In the genomic region with DNA sequence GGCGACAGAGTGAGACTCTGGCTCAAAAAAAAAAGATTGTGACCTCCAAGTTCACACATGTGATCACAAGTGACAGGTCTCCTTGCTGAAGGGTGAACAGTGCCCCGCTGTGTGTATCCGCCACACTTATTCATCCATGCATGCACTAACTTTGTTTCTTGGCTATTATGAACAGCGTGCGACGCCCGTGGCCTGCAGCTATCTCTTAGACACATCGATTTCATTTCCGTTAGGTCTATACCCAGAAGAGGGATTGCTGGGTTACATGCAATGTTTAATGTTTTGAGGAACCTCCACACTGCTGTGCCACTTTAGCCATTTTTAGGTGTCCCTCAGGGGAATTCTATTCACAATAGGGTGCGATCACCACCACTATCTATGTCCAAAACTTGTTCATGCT, we compare ENCODE assay signal across 1 cellular context.
TF ChIP-seq lines count a peak whose summit lies in the region.

No MANE protein-coding gene starts in this region.

TF ChIP-seq in WTC11, 78 proteins besides CTCF, POLR2A, EP300 and RAD21 (continued from another document):
- TF ChIP-seq, protein P1, sequence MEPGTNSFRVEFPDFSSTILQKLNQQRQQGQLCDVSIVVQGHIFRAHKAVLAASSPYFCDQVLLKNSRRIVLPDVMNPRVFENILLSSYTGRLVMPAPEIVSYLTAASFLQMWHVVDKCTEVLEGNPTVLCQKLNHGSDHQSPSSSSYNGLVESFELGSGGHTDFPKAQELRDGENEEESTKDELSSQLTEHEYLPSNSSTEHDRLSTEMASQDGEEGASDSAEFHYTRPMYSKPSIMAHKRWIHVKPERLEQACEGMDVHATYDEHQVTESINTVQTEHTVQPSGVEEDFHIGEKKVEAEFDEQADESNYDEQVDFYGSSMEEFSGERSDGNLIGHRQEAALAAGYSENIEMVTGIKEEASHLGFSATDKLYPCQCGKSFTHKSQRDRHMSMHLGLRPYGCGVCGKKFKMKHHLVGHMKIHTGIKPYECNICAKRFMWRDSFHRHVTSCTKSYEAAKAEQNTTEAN (CRISPR knock-in tag; IDR thresholded peaks at IDR 0.05), result no peak
- no peak for TF ChIP-seq NR1H2 (CRISPR knock-in tag; IDR thresholded peaks at IDR 0.05)
- TF ChIP-seq, protein P2, sequence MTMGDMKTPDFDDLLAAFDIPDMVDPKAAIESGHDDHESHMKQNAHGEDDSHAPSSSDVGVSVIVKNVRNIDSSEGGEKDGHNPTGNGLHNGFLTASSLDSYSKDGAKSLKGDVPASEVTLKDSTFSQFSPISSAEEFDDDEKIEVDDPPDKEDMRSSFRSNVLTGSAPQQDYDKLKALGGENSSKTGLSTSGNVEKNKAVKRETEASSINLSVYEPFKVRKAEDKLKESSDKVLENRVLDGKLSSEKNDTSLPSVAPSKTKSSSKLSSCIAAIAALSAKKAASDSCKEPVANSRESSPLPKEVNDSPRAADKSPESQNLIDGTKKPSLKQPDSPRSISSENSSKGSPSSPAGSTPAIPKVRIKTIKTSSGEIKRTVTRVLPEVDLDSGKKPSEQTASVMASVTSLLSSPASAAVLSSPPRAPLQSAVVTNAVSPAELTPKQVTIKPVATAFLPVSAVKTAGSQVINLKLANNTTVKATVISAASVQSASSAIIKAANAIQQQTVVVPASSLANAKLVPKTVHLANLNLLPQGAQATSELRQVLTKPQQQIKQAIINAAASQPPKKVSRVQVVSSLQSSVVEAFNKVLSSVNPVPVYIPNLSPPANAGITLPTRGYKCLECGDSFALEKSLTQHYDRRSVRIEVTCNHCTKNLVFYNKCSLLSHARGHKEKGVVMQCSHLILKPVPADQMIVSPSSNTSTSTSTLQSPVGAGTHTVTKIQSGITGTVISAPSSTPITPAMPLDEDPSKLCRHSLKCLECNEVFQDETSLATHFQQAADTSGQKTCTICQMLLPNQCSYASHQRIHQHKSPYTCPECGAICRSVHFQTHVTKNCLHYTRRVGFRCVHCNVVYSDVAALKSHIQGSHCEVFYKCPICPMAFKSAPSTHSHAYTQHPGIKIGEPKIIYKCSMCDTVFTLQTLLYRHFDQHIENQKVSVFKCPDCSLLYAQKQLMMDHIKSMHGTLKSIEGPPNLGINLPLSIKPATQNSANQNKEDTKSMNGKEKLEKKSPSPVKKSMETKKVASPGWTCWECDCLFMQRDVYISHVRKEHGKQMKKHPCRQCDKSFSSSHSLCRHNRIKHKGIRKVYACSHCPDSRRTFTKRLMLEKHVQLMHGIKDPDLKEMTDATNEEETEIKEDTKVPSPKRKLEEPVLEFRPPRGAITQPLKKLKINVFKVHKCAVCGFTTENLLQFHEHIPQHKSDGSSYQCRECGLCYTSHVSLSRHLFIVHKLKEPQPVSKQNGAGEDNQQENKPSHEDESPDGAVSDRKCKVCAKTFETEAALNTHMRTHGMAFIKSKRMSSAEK (CRISPR knock-in tag; IDR thresholded peaks at IDR 0.05; ENCODE audit: borderline replicate concordance), result no peak
- TF ChIP-seq, protein P3, sequence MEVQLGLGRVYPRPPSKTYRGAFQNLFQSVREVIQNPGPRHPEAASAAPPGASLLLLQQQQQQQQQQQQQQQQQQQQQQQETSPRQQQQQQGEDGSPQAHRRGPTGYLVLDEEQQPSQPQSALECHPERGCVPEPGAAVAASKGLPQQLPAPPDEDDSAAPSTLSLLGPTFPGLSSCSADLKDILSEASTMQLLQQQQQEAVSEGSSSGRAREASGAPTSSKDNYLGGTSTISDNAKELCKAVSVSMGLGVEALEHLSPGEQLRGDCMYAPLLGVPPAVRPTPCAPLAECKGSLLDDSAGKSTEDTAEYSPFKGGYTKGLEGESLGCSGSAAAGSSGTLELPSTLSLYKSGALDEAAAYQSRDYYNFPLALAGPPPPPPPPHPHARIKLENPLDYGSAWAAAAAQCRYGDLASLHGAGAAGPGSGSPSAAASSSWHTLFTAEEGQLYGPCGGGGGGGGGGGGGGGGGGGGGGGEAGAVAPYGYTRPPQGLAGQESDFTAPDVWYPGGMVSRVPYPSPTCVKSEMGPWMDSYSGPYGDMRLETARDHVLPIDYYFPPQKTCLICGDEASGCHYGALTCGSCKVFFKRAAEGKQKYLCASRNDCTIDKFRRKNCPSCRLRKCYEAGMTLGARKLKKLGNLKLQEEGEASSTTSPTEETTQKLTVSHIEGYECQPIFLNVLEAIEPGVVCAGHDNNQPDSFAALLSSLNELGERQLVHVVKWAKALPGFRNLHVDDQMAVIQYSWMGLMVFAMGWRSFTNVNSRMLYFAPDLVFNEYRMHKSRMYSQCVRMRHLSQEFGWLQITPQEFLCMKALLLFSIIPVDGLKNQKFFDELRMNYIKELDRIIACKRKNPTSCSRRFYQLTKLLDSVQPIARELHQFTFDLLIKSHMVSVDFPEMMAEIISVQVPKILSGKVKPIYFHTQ (CRISPR knock-in tag; IDR thresholded peaks at IDR 0.05), result no peak
- TF ChIP-seq, protein P4, sequence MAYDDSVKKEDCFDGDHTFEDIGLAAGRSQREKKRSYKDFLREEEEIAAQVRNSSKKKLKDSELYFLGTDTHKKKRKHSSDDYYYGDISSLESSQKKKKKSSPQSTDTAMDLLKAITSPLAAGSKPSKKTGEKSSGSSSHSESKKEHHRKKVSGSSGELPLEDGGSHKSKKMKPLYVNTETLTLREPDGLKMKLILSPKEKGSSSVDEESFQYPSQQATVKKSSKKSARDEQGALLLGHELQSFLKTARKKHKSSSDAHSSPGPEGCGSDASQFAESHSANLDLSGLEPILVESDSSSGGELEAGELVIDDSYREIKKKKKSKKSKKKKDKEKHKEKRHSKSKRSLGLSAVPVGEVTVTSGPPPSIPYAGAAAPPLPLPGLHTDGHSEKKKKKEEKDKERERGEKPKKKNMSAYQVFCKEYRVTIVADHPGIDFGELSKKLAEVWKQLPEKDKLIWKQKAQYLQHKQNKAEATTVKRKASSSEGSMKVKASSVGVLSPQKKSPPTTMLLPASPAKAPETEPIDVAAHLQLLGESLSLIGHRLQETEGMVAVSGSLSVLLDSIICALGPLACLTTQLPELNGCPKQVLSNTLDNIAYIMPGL (CRISPR knock-in tag; IDR thresholded peaks at IDR 0.05), result no peak
- no peak for TF ChIP-seq RELA (CRISPR knock-in tag; IDR thresholded peaks at IDR 0.05; ENCODE audit: borderline replicate concordance)
- TF ChIP-seq OVOL2 (CRISPR knock-in tag; IDR thresholded peaks at IDR 0.05; ENCODE audit: borderline replicate concordance), result no peak
- no peak for TF ChIP-seq FOXJ3 (CRISPR knock-in tag; IDR thresholded peaks at IDR 0.05; ENCODE audit: borderline replicate concordance)
- TF ChIP-seq, protein P5, sequence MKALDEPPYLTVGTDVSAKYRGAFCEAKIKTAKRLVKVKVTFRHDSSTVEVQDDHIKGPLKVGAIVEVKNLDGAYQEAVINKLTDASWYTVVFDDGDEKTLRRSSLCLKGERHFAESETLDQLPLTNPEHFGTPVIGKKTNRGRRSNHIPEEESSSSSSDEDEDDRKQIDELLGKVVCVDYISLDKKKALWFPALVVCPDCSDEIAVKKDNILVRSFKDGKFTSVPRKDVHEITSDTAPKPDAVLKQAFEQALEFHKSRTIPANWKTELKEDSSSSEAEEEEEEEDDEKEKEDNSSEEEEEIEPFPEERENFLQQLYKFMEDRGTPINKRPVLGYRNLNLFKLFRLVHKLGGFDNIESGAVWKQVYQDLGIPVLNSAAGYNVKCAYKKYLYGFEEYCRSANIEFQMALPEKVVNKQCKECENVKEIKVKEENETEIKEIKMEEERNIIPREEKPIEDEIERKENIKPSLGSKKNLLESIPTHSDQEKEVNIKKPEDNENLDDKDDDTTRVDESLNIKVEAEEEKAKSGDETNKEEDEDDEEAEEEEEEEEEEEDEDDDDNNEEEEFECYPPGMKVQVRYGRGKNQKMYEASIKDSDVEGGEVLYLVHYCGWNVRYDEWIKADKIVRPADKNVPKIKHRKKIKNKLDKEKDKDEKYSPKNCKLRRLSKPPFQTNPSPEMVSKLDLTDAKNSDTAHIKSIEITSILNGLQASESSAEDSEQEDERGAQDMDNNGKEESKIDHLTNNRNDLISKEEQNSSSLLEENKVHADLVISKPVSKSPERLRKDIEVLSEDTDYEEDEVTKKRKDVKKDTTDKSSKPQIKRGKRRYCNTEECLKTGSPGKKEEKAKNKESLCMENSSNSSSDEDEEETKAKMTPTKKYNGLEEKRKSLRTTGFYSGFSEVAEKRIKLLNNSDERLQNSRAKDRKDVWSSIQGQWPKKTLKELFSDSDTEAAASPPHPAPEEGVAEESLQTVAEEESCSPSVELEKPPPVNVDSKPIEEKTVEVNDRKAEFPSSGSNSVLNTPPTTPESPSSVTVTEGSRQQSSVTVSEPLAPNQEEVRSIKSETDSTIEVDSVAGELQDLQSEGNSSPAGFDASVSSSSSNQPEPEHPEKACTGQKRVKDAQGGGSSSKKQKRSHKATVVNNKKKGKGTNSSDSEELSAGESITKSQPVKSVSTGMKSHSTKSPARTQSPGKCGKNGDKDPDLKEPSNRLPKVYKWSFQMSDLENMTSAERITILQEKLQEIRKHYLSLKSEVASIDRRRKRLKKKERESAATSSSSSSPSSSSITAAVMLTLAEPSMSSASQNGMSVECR (CRISPR knock-in tag; IDR thresholded peaks at IDR 0.05; ENCODE audit: borderline replicate concordance), result no peak
- no peak for TF ChIP-seq CREB1 (CRISPR knock-in tag; IDR thresholded peaks at IDR 0.05)
- TF ChIP-seq NFATC4 (CRISPR knock-in tag; IDR thresholded peaks at IDR 0.05), result no peak
- no peak for TF ChIP-seq HMGA2 (CRISPR knock-in tag; IDR thresholded peaks at IDR 0.05)
- no peak for TF ChIP-seq FOXP1 (CRISPR knock-in tag; IDR thresholded peaks at IDR 0.05; ENCODE audit: borderline replicate concordance)
- no peak for TF ChIP-seq NR3C1 (CRISPR knock-in tag; conservative IDR thresholded peaks at IDR 0.05; ENCODE audit: low read depth)
